21 cellular contexts compared by ENCODE assay signal in genomic region chr16:73350707-73351452, GRCh38.
A peak's percentile ranks its signal among the peaks of the same experiment; 100 is the strongest.
DNase-seq lines count a peak whose midpoint lies in the region; ATAC-seq and TF ChIP-seq lines count a peak whose summit lies in the region.
"Had no signal": no experiment of that assay in that cellular context is flagged by ENCODE, and none has a peak within 500 bp of the region (broad histone marks: within the 10 kb centered on the region; RNA-seq: fewer than 3 reads in every experiment).

No MANE protein-coding gene starts in this region.

- no peak overlapping the region for H3K4me3 ChIP-seq in heart right ventricle
- H3K4me3 ChIP-seq in right lobe of liver = no peak overlapping the region
- H3K4me3 ChIP-seq in sigmoid colon = no peak overlapping the region
- H3K4me3 ChIP-seq: BLaER1 treated with 17β-estradiol and CSF1 and Interleukin-3, amounts not matched to agents 10 nM and 100 nM had no signal

- H3K4me1 ChIP-seq in heart right ventricle (no peaks in the 10 kb centered on the region), right lobe of liver (peaks cover 0 to 6% (median 0%) of the 10 kb centered on the region in 4 donors), sigmoid colon (peaks cover 0 to 5% (median 0%) of the 10 kb centered on the region in 4 donors)
- H3K4me1 ChIP-seq: BLaER1 treated with 17β-estradiol and CSF1 and Interleukin-3, amounts not matched to agents 10 nM and 100 nM had no signal

- ATAC-seq in heart right ventricle = peak in 4 of 8 donors; percentile 12 to 63 (median 49)
- ATAC-seq in Right ventricle myocardium superior (ENCODE audit: poor library complexity) = no peak
- peak; percentile 86 to 98 (median 92) for ATAC-seq in right lobe of liver
- ATAC-seq in HG03520 (IDR thresholded peaks at IDR 0.05; ENCODE audit: unreplicated experiment) = no peak
- ATAC-seq: HCT116, Panc1 had no signal

- intact Hi-C loops in heart right ventricle (cut with DNase I) = no loop called here
- intact Hi-C loops in Right ventricle myocardium superior (cut with DNase I) = no loop called here
- intact Hi-C loops in right lobe of liver (cut with DNase I) = no loop called here
- intact Hi-C loops in sigmoid colon (cut with DNase I) = no loop called here

- TF ChIP-seq POLR2A in right lobe of liver (IDR thresholded peaks at IDR 0.05) (no peak), sigmoid colon (IDR thresholded peaks at IDR 0.05) (no peak)

- TF ChIP-seq EP300 in sigmoid colon (IDR thresholded peaks at IDR 0.05) = no peak

- H3K9me3 ChIP-seq in heart right ventricle (no peaks in the 10 kb centered on the region), right lobe of liver (no peaks in the 10 kb centered on the region), sigmoid colon (no peaks in the 10 kb centered on the region)

- H3K27me3 ChIP-seq in heart right ventricle = peaks cover 0 to 4% (median 0%) of the 10 kb centered on the region in 7 donors
- peaks cover 0 to 12% of the 10 kb centered on the region in 2 donors for H3K27me3 ChIP-seq in right lobe of liver
- no peaks in the 10 kb centered on the region for H3K27me3 ChIP-seq in sigmoid colon
- H3K27me3 ChIP-seq: BLaER1 treated with 17β-estradiol and CSF1 and Interleukin-3, amounts not matched to agents 10 nM and 100 nM had no signal

- H3K36me3 ChIP-seq in heart right ventricle (no peaks in the 10 kb centered on the region), right lobe of liver (no peaks in the 10 kb centered on the region), sigmoid colon (no peaks in the 10 kb centered on the region)
- H3K36me3 ChIP-seq: BLaER1 treated with 17β-estradiol and CSF1 and Interleukin-3, amounts not matched to agents 10 nM and 100 nM had no signal

- TF ChIP-seq CTCF in heart right ventricle (IDR thresholded peaks at IDR 0.05) (no peak), right lobe of liver (IDR thresholded peaks at IDR 0.05) (no peak), GM10266 (IDR thresholded peaks at IDR 0.05; ENCODE audit: control insufficient read depth, insufficient read depth, low read depth, missing control alignments) (no peak), sigmoid colon (IDR thresholded peaks at IDR 0.05) (no peak)

- WGBS in heart right ventricle, 2 donors = 67 to 77% methylated on average over 18 of the region's 18 CpGs
- 23% methylated on average over 15 of the region's 18 CpGs for WGBS in right lobe of liver (ENCODE audit: insufficient coverage, low coverage, low lambda C conversion rate, missing lambda C conversion rate)
- 94 to 95% methylated on average over 18 of the region's 18 CpGs for WGBS in sigmoid colon, 2 donors

- DNase-seq in heart right ventricle (peak; percentile 9 to 22), Right ventricle myocardium superior (no peak), SK-N-DZ (ENCODE audit: low spot score) (peak; percentile 88), right lobe of liver (peak; percentile 56 to 78 (median 73)), retina (peak; percentile 36), GM10266 (ENCODE audit: extremely low spot score) (no peak), sigmoid colon (no peak)
- DNase-seq: CD4-positive, alpha-beta T cell; DMS53; MM.1S; NCI-H1694; NCI-H2081; NCI-H2227 treated with DMSO at 0.1 percent for 48 hours; NCI-H526 treated with DMSO at 0.1 percent for 48 hours; SIG-M5 had no signal

- H3K27ac ChIP-seq in heart right ventricle (peak overlapping the region in 1 of 10 donors; percentile 47), right lobe of liver (no peak overlapping the region), sigmoid colon (no peak overlapping the region)
- H3K27ac ChIP-seq: BLaER1 treated with 17β-estradiol and CSF1 and Interleukin-3, amounts not matched to agents 10 nM and 100 nM; KMS-11; RWPE1 had no signal

Comparison
In these comparisons a context has a peak if more than half of its experiments do, and no peak if none do; other contexts are left out.
1. DNase-seq: peak in heart right ventricle (2 of 2), SK-N-DZ (single experiment), right lobe of liver (3 of 3) and retina (single experiment); none in Right ventricle myocardium superior (single experiment), GM10266 (single experiment) and sigmoid colon (single experiment).
2. ATAC-seq: peak in right lobe of liver (4 of 4); none in Right ventricle myocardium superior (single experiment) and HG03520 (single experiment).